Comparison of ENCODE assay signal across 1 cellular context in the genomic region with DNA sequence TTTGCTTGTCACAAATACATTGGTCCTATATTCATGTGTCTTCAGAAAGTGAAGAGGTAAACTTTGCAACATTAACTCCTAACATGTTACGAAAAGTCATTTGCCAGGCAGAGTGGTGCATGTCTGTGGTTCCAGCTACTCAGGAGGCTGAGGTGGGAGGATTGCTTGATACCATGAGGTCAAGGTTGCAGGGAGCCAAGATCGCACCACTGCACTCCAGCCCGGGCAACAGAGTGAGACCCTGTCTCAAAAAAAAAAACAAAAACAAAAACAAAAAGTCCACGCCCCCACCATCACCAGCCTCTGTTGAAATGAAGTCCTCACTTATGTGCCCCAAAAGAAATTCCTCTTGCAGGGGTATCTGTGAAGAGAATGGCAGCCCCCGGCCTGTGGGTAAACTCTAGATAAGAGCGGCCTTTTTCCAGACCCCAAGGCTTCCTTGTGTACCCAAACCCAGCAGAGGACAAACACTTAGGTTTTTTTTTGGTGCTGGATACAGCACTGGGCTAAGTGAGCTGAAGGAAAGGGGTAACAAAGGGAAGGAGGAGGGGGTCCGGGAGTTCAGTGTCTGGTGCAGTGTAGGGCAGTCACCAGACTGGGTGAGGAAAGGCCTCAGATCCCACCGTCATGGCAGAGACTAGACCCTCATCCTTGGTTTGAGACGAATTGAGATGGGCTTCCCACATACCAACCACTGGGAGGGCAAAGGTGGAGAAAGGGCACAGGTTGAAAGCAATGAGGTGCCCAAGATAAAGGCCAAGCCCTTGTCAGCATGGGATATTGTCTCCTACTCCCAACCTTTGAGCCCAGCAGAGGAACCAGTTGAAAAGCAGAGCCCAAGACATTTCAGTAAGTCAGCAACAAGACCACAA.
TF ChIP-seq lines count a peak whose summit lies in the region.

No MANE protein-coding gene starts in this region.

TF ChIP-seq in K562, 482 proteins besides CTCF, POLR2A, EP300 and RAD21:
- TF ChIP-seq SP1 (CRISPR knock-in tag; IDR thresholded peaks at IDR 0.05) (no peak), ZNF444 (CRISPR knock-in tag; IDR thresholded peaks at IDR 0.05) (no peak), ZFP30 (CRISPR knock-in tag; IDR thresholded peaks at IDR 0.05; ENCODE audit: borderline replicate concordance) (no peak), NFE2 (IDR thresholded peaks at IDR 0.05; ENCODE audit: low read depth) (no peak), ERF (CRISPR knock-in tag; IDR thresholded peaks at IDR 0.05) (no peak), NRF1 (conservative IDR thresholded peaks at IDR 0.05 in 1 of 2, IDR thresholded peaks at IDR 0.05 in 1 of 2) (no peak), GATA2 (CRISPR knock-in tag; IDR thresholded peaks at IDR 0.05) (no peak), WHSC1 (IDR thresholded peaks at IDR 0.05; ENCODE audit: low read length) (no peak), SMAD3 (CRISPR knock-in tag; conservative IDR thresholded peaks at IDR 0.05) (no peak), BACH1 (tag; IDR thresholded peaks at IDR 0.05) (no peak), HDAC8 (tag; IDR thresholded peaks at IDR 0.05) (no peak), ETV6 (IDR thresholded peaks at IDR 0.05; ENCODE audit: borderline replicate concordance in 1 of 2, low read depth in 2 of 2, low read length in 1 of 2) (no peak), ETV6 (CRISPR knock-in tag; IDR thresholded peaks at IDR 0.05; ENCODE audit: borderline replicate concordance) (no peak)
- TF ChIP-seq, protein P1, sequence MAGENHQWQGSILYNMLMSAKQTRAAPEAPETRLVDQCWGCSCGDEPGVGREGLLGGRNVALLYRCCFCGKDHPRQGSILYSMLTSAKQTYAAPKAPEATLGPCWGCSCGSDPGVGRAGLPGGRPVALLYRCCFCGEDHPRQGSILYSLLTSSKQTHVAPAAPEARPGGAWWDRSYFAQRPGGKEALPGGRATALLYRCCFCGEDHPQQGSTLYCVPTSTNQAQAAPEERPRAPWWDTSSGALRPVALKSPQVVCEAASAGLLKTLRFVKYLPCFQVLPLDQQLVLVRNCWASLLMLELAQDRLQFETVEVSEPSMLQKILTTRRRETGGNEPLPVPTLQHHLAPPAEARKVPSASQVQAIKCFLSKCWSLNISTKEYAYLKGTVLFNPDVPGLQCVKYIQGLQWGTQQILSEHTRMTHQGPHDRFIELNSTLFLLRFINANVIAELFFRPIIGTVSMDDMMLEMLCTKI (IDR thresholded peaks at IDR 0.05; ENCODE audit: partially characterized antibody), result no peak
